In the genomic region with DNA sequence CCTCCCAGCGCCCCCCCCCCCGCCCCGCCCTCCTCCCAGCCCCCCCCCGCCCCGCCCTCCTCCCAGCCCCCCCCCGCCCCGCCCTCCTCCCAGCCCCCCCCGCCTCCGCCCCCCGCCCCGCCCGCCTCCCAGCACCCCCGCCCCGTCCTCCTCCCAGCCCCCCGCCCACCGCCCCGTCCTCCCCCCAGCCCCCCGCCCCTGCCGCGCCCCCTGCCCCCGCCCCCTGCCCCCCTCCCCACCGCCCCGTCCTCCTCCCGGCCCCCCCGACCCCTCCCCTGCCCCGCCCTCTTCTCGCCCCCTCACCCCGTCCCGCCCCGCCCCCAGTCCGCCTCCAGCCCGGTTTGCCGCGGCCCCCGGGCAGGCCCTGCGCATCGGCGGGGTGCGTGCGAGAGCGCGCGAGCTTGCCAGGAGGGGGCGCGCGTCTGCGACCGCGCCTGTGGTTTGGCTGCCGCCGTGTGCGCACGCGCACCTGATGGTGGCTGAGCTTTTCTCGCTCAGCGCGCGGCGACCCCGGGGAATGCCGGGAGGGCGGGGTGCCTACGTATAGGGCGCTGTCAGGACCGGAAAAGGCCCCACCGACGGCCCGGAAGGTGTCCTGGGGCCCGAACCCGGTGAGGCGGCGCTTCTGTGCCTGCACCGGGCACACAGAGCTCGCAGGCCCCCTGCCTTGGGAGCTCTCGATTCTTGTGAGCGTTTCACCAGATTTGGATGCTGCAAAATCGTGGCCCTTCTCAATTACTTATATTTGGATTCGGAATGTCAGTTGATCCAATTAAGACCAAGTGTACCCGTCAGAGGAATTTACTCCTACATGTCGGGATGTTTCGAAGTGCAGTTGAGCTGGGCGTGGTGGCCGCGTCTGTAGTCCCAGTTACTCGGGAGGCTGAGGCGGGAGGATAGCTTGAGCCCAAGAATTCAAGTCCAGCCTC, we compare ENCODE assay signal across 1 cellular context.
TF ChIP-seq lines count a peak whose summit lies in the region.

No MANE protein-coding gene starts in this region.

TF ChIP-seq in HepG2, 621 proteins besides CTCF, POLR2A, EP300 and RAD21 (continued from another document and continues in another):
- TF ChIP-seq ATF6 (CRISPR knock-in tag; conservative IDR thresholded peaks at IDR 0.05) (no peak; the same call in 1 of the 2 replicates), ATRX (CRISPR knock-in tag; IDR thresholded peaks at IDR 0.05; ENCODE audit: borderline replicate concordance) (no peak), ZNF318 (CRISPR knock-in tag; IDR thresholded peaks at IDR 0.05) (no peak), GZF1 (CRISPR knock-in tag; IDR thresholded peaks at IDR 0.05) (no peak), PAWR (CRISPR knock-in tag; IDR thresholded peaks at IDR 0.05; ENCODE audit: borderline replicate concordance) (no peak), AKAP8 (CRISPR knock-in tag; IDR thresholded peaks at IDR 0.05) (no peak; the same call in 1 of the 2 replicates), SP4 (CRISPR knock-in tag; IDR thresholded peaks at IDR 0.05) (peak; percentile 76), IKZF1 (IDR thresholded peaks at IDR 0.05) (no peak), CREB1 (IDR thresholded peaks at IDR 0.05) (peak; percentile 69), CREB1 (CRISPR knock-in tag; IDR thresholded peaks at IDR 0.05) (no peak; the same call in none of the 2 replicates), ATF4 (CRISPR knock-in tag; IDR thresholded peaks at IDR 0.05) (no peak), ZNF598 (CRISPR knock-in tag; IDR thresholded peaks at IDR 0.05; ENCODE audit: borderline replicate concordance) (no peak), PHF5A (CRISPR knock-in tag; IDR thresholded peaks at IDR 0.05; ENCODE audit: low read depth, unreplicated experiment) (no peak), ZNF761 (CRISPR knock-in tag; conservative IDR thresholded peaks at IDR 0.05) (no peak), HNRNPUL1 (IDR thresholded peaks at IDR 0.05; ENCODE audit: low read depth, low read length) (no peak), ZBTB14 (CRISPR knock-in tag; IDR thresholded peaks at IDR 0.05) (peak; percentile 67), ZBTB25 (CRISPR knock-in tag; IDR thresholded peaks at IDR 0.05) (peak; percentile 99), CC2D1A (CRISPR knock-in tag; IDR thresholded peaks at IDR 0.05) (no peak), TEAD2 (CRISPR knock-in tag; IDR thresholded peaks at IDR 0.05) (no peak), ZNF891 (CRISPR knock-in tag; IDR thresholded peaks at IDR 0.05) (0 out of 2 replicates have a peak, but pooled peaks have one; percentile 49), CBX2 (IDR thresholded peaks at IDR 0.05; ENCODE audit: low read depth, low read length) (no peak), CBX2 (CRISPR knock-in tag; IDR thresholded peaks at IDR 0.05; ENCODE audit: low read depth) (no peak), ZNF75D (CRISPR knock-in tag; IDR thresholded peaks at IDR 0.05; ENCODE audit: borderline replicate concordance) (no peak)
- TF ChIP-seq, protein P1, sequence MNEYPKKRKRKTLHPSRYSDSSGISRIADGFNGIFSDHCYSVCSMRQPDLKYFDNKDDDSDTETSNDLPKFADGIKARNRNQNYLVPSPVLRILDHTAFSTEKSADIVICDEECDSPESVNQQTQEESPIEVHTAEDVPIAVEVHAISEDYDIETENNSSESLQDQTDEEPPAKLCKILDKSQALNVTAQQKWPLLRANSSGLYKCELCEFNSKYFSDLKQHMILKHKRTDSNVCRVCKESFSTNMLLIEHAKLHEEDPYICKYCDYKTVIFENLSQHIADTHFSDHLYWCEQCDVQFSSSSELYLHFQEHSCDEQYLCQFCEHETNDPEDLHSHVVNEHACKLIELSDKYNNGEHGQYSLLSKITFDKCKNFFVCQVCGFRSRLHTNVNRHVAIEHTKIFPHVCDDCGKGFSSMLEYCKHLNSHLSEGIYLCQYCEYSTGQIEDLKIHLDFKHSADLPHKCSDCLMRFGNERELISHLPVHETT (CRISPR knock-in tag; conservative IDR thresholded peaks at IDR 0.05): peak; percentile 100
- TF ChIP-seq, protein P2, sequence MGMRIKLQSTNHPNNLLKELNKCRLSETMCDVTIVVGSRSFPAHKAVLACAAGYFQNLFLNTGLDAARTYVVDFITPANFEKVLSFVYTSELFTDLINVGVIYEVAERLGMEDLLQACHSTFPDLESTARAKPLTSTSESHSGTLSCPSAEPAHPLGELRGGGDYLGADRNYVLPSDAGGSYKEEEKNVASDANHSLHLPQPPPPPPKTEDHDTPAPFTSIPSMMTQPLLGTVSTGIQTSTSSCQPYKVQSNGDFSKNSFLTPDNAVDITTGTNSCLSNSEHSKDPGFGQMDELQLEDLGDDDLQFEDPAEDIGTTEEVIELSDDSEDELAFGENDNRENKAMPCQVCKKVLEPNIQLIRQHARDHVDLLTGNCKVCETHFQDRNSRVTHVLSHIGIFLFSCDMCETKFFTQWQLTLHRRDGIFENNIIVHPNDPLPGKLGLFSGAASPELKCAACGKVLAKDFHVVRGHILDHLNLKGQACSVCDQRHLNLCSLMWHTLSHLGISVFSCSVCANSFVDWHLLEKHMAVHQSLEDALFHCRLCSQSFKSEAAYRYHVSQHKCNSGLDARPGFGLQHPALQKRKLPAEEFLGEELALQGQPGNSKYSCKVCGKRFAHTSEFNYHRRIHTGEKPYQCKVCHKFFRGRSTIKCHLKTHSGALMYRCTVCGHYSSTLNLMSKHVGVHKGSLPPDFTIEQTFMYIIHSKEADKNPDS (CRISPR knock-in tag; IDR thresholded peaks at IDR 0.05): no peak
- TF ChIP-seq, protein P3, sequence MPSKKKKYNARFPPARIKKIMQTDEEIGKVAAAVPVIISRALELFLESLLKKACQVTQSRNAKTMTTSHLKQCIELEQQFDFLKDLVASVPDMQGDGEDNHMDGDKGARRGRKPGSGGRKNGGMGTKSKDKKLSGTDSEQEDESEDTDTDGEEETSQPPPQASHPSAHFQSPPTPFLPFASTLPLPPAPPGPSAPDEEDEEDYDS (CRISPR knock-in tag; IDR thresholded peaks at IDR 0.05): peak; percentile 86
- TF ChIP-seq, protein P4, sequence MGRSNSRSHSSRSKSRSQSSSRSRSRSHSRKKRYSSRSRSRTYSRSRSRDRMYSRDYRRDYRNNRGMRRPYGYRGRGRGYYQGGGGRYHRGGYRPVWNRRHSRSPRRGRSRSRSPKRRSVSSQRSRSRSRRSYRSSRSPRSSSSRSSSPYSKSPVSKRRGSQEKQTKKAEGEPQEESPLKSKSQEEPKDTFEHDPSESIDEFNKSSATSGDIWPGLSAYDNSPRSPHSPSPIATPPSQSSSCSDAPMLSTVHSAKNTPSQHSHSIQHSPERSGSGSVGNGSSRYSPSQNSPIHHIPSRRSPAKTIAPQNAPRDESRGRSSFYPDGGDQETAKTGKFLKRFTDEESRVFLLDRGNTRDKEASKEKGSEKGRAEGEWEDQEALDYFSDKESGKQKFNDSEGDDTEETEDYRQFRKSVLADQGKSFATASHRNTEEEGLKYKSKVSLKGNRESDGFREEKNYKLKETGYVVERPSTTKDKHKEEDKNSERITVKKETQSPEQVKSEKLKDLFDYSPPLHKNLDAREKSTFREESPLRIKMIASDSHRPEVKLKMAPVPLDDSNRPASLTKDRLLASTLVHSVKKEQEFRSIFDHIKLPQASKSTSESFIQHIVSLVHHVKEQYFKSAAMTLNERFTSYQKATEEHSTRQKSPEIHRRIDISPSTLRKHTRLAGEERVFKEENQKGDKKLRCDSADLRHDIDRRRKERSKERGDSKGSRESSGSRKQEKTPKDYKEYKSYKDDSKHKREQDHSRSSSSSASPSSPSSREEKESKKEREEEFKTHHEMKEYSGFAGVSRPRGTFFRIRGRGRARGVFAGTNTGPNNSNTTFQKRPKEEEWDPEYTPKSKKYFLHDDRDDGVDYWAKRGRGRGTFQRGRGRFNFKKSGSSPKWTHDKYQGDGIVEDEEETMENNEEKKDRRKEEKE (IDR thresholded peaks at IDR 0.05): no peak
